ENCODE assay signal across 16 cellular contexts in genomic region chr15:35111861-35112260, GRCh38. TPM values are rescaled to one million over a fixed set of nuclear protein-coding genes. Genes with fewer than 3 reads are reported as not detected.
DNase-seq lines count a peak whose midpoint lies in the region; ATAC-seq and TF ChIP-seq lines count a peak whose summit lies in the region.
"Had no signal": no experiment of that assay in that cellular context is flagged by ENCODE, and none has a peak within 500 bp of the region (broad histone marks: within the 10 kb centered on the region; RNA-seq: fewer than 3 reads in every experiment).

No MANE protein-coding gene starts in this region.

- POLR2A ChIA-PET in WTC11 (lab: Charles Lee) = no interaction called here

- no peak for DNase-seq in WTC11 (ENCODE audit: low spot score)
- peak; percentile 7 for DNase-seq in glomerular visceral epithelial cell (ENCODE audit: extremely low spot score)
- peak; percentile 60 for DNase-seq in renal cortical epithelial cell (ENCODE audit: low read depth)
- no peak for DNase-seq in activated CD4-positive, alpha-beta T cell treated with anti-CD3 and anti-CD28 coated beads, Interleukin-2, amount 50 U/mL, for 48 hours
- DNase-seq: AML-193; Caco-2; Calu3; CD4-positive, alpha-beta T cell; CD8-positive, alpha-beta T cell; DMS79 treated with DMSO at 0.1 percent for 48 hours; GF-D8 had no signal

- peaks cover 16% of the 10 kb centered on the region for H3K4me1 Mint-ChIP-seq in WTC11
- H3K4me1 Mint-ChIP-seq: B cell had no signal

- TF ChIP-seq CTCF in WTC11 (IDR thresholded peaks at IDR 0.05) = no peak

- H3K4me3 Mint-ChIP-seq in WTC11 = no peak overlapping the region
- H3K4me3 Mint-ChIP-seq: B cell; CD4-positive, alpha-beta T cell; CD8-positive, alpha-beta T cell had no signal

- peaks cover 5% of the 10 kb centered on the region for H3K9me3 Mint-ChIP-seq in WTC11
- H3K9me3 Mint-ChIP-seq: CD4-positive, alpha-beta T cell; CD8-positive, alpha-beta T cell had no signal

- CTCF ChIA-PET in WTC11 (lab: Charles Lee) = no interaction called here

- H3K36me3 Mint-ChIP-seq in WTC11 = no peaks in the 10 kb centered on the region
- H3K36me3 Mint-ChIP-seq: CD8-positive, alpha-beta T cell had no signal

- ATAC-seq in WTC11 (no peak), GM19035 (IDR thresholded peaks at IDR 0.05; ENCODE audit: unreplicated experiment) (no peak)
- ATAC-seq: A549; CD8-positive, alpha-beta T cell; GM12878 had no signal

- 0 out of 2 replicates have a peak overlapping the region, but pooled peaks have one; percentile 5 for H3K27ac Mint-ChIP-seq in WTC11
- H3K27ac Mint-ChIP-seq: B cell; CD4-positive, alpha-beta T cell; CD8-positive, alpha-beta T cell had no signal

- no peaks in the 10 kb centered on the region for H3K27me3 Mint-ChIP-seq in WTC11 (ENCODE audit: low read depth)
- H3K27me3 Mint-ChIP-seq: CD4-positive, alpha-beta T cell had no signal

TF ChIP-seq in WTC11, 78 proteins besides CTCF, POLR2A, EP300 and RAD21:
- TF ChIP-seq ATF3 (CRISPR knock-in tag; conservative IDR thresholded peaks at IDR 0.05) = no peak
- TF ChIP-seq ATF1 (CRISPR knock-in tag; IDR thresholded peaks at IDR 0.05) = no peak
- no peak for TF ChIP-seq E2F4 (CRISPR knock-in tag; IDR thresholded peaks at IDR 0.05; ENCODE audit: borderline replicate concordance, low read depth)
- TF ChIP-seq FOXP1 (CRISPR knock-in tag; IDR thresholded peaks at IDR 0.05; ENCODE audit: borderline replicate concordance) = no peak
- TF ChIP-seq NFYB (CRISPR knock-in tag; conservative IDR thresholded peaks at IDR 0.05; ENCODE audit: low read depth) = no peak
- no peak for TF ChIP-seq USF2 (CRISPR knock-in tag; IDR thresholded peaks at IDR 0.05)
- no peak for TF ChIP-seq ZNF532 (CRISPR knock-in tag; IDR thresholded peaks at IDR 0.05; ENCODE audit: borderline replicate concordance)
- no peak for TF ChIP-seq ZNF416 (CRISPR knock-in tag; IDR thresholded peaks at IDR 0.05)
- TF ChIP-seq TEAD1 (CRISPR knock-in tag; IDR thresholded peaks at IDR 0.05) = no peak
- no peak for TF ChIP-seq CREM (CRISPR knock-in tag; IDR thresholded peaks at IDR 0.05)
TF ChIP-seq in WTC11: peak in this region for 0.

RNA-seq across cellular contexts. Expression of gene NANOGP8, which starts 26.8 kb away (rescaled TPM):
- 1.9 to 2.1 TPM (median 1.9 TPM) in 3 replicates for total RNA-seq in WTC11 (2021)
- not detected in 2 replicates for total RNA-seq in renal cortical epithelial cell
- total RNA-seq: A172; B cell; Caco-2; Calu3; CD4-positive, alpha-beta T cell; CD8-positive, alpha-beta T cell; GM12878 had no signal

Comparison
In these comparisons a context has a peak if more than half of its experiments do, and no peak if none do; other contexts are left out.
1. DNase-seq: peak in glomerular visceral epithelial cell (single experiment) and renal cortical epithelial cell (single experiment); none in WTC11 (single experiment) and activated CD4-positive, alpha-beta T cell treated with anti-CD3 and anti-CD28 coated beads, Interleukin-2, amount 50 U/mL, for 48 hours (0 of 2).